ENCODE assay signal across 11 cellular contexts in genomic region chr14:103126873-103127304, GRCh38. TPM values are rescaled to one million over a fixed set of nuclear protein-coding genes. Genes with fewer than 3 reads are reported as not detected.
A peak's percentile ranks its signal among the peaks of the same experiment; 100 is the strongest.
DNase-seq lines count a peak whose midpoint lies in the region; ATAC-seq, FAIRE-seq and TF ChIP-seq lines count a peak whose summit lies in the region.
"Had no signal": no experiment of that assay in that cellular context is flagged by ENCODE, and none has a peak within 500 bp of the region (broad histone marks: within the 10 kb centered on the region; RNA-seq: fewer than 3 reads in every experiment).

No MANE protein-coding gene starts in this region.

- peaks cover 65% of the 10 kb centered on the region for H4K20me1 ChIP-seq in astrocyte (ENCODE audit: insufficient read depth, low read length)

- H2AFZ ChIP-seq in astrocyte (ENCODE audit: low read depth, low read length), result no peak overlapping the region

- peak; percentile 53 to 64 for ATAC-seq in gastrocnemius medialis
- ATAC-seq in HG03442 (IDR thresholded peaks at IDR 0.05; ENCODE audit: unreplicated experiment), result no peak
- no peak for ATAC-seq in activated CD8-positive, alpha-beta memory T cell treated with anti-CD3 and anti-CD28 coated beads, Interleukin-2, amount 10 ng/mL, durations not matched to agents 7 days and 5 days
- ATAC-seq in HG02884 (IDR thresholded peaks at IDR 0.05; ENCODE audit: unreplicated experiment), result no peak

- no peak overlapping the region for H3K4me3 Mint-ChIP-seq in astrocyte (ENCODE audit: unreplicated experiment)
- H3K4me3 Mint-ChIP-seq in activated CD8-positive, alpha-beta memory T cell treated with anti-CD3 and anti-CD28 coated beads, Interleukin-2, amount 10 ng/mL, durations not matched to agents 7 days and 5 days, result no peak overlapping the region

- H3K4me2 ChIP-seq in astrocyte (ENCODE audit: low read length), result peak overlapping the region; percentile 78

- FAIRE-seq in astrocyte (lab: Jason Lieb, UNC), result no peak

- H3K4me3 ChIP-seq in H7 (ENCODE audit: insufficient read depth, low read depth, low read length) (peak overlapping the region; percentile 16; the same call in 1 of the 2 replicates), astrocyte (ENCODE audit: insufficient read depth, low read depth, low read length) (peak overlapping the region; percentile 10), gastrocnemius medialis (peak overlapping the region; percentile 1 to 45 (median 38))

- H3K27ac Mint-ChIP-seq in astrocyte (ENCODE audit: unreplicated experiment), result no peak overlapping the region
- no peak overlapping the region for H3K27ac Mint-ChIP-seq in activated CD8-positive, alpha-beta memory T cell treated with anti-CD3 and anti-CD28 coated beads, Interleukin-2, amount 10 ng/mL, durations not matched to agents 7 days and 5 days

- CTCF ChIA-PET in activated CD8-positive, alpha-beta memory T cell treated with anti-CD3 and anti-CD28 coated beads, Interleukin-2, amount 10 ng/mL, durations not matched to agents 7 days and 5 days (lab: Charles Lee), result no interaction called here

- no peaks in the 10 kb centered on the region for H3K79me2 ChIP-seq in astrocyte (ENCODE audit: insufficient read depth, low read length)

- intact Hi-C loops in gastrocnemius medialis (cut with DNase I; ENCODE audit: low total_unique reads), result loop anchor here (2.0 to 5.0 kb wide), 2 partner anchors 22 to 50 kb away; no protein-coding TSS in a partner anchor

- peak; percentile 95 for DNase-seq in H7
- no peak for DNase-seq in astrocyte (ENCODE audit: low read depth)
- DNase-seq in iPS-NIHi7 (ENCODE audit: extremely low spot score), result peak; percentile 81
- peak; percentile 51 to 79 for DNase-seq in gastrocnemius medialis
- no peak for DNase-seq in NK-92 treated with Interleukin-12 subunit alpha and Interleukin-12 subunit beta, amount 100 ng/mL, for 24 hours (lab: John Stamatoyannopoulos, UW)
- no peak for DNase-seq in activated CD8-positive, alpha-beta memory T cell treated with anti-CD3 and anti-CD28 coated beads, Interleukin-2, amount 10 ng/mL, durations not matched to agents 7 days and 5 days
- DNase-seq: activated CD4-positive, alpha-beta T cell treated with anti-CD3 and anti-CD28 coated beads, Interleukin-2, amount 50 U/mL, for 4 hours; effector CD8-positive, alpha-beta T cell; NCI-H1694 treated with DMSO at 0.1 percent for 48 hours had no signal

- no peak overlapping the region for H3K27ac ChIP-seq in astrocyte (ENCODE audit: low read depth, low read length)
- peak overlapping the region; percentile 47 to 72 (median 67) for H3K27ac ChIP-seq in gastrocnemius medialis

- H3K36me3 ChIP-seq in H7 (replicated peaks; ENCODE audit: control insufficient read depth, insufficient read depth, low read length), result no peaks in the 10 kb centered on the region
- no peaks in the 10 kb centered on the region for H3K36me3 ChIP-seq in astrocyte (ENCODE audit: insufficient read depth, low read length)
- H3K36me3 ChIP-seq in gastrocnemius medialis, result peaks cover 0 to 8% of the 10 kb centered on the region in 2 donors

- H3K9ac ChIP-seq in astrocyte (ENCODE audit: low read length), result no peak overlapping the region

- H3K9me3 ChIP-seq in astrocyte (ENCODE audit: insufficient read depth, low read depth, low read length) (no peaks in the 10 kb centered on the region), gastrocnemius medialis (no peaks in the 10 kb centered on the region)

- TF ChIP-seq CTCF in astrocyte (IDR thresholded peaks at IDR 0.05; ENCODE audit: insufficient read depth, low read depth, low read length) (no peak), gastrocnemius medialis (IDR thresholded peaks at IDR 0.05 in 4 of 5, conservative IDR thresholded peaks at IDR 0.05 in 1 of 5) (peak in 4 of 5 experiments; percentile 39 to 54 (median 43))

- H3K36me3 Mint-ChIP-seq in astrocyte (ENCODE audit: low read depth, unreplicated experiment), result peaks cover 10% of the 10 kb centered on the region
- no peaks in the 10 kb centered on the region for H3K36me3 Mint-ChIP-seq in activated CD8-positive, alpha-beta memory T cell treated with anti-CD3 and anti-CD28 coated beads, Interleukin-2, amount 10 ng/mL, durations not matched to agents 7 days and 5 days

- peaks cover 19% of the 10 kb centered on the region for H3K4me1 Mint-ChIP-seq in astrocyte (ENCODE audit: low read depth, unreplicated experiment)
- H3K4me1 Mint-ChIP-seq in activated CD8-positive, alpha-beta memory T cell treated with anti-CD3 and anti-CD28 coated beads, Interleukin-2, amount 10 ng/mL, durations not matched to agents 7 days and 5 days, result no peaks in the 10 kb centered on the region

- in situ Hi-C loops in gastrocnemius medialis (cut with MboI; ENCODE audit: low sequenced_read_pairs in 4 of 4), result loop anchor here in 1 of 4 donors (10.0 kb wide), 1 partner anchor 278 kb away; no protein-coding TSS in a partner anchor

- H3K27me3 Mint-ChIP-seq in astrocyte (ENCODE audit: low read depth, unreplicated experiment), result peaks cover 27% of the 10 kb centered on the region
- peaks cover 14% of the 10 kb centered on the region for H3K27me3 Mint-ChIP-seq in activated CD8-positive, alpha-beta memory T cell treated with anti-CD3 and anti-CD28 coated beads, Interleukin-2, amount 10 ng/mL, durations not matched to agents 7 days and 5 days

- H3K27me3 ChIP-seq in H7 (ENCODE audit: control insufficient read depth, insufficient read depth, low read length), result peaks cover 12% of the 10 kb centered on the region; the same call in 1 of the 2 replicates
- no peaks in the 10 kb centered on the region for H3K27me3 ChIP-seq in astrocyte (ENCODE audit: insufficient read depth, low read length)
- H3K27me3 ChIP-seq in gastrocnemius medialis, result no peaks in the 10 kb centered on the region

- H3K4me1 ChIP-seq in astrocyte (ENCODE audit: insufficient read depth, low read length) (peaks cover 39% of the 10 kb centered on the region), gastrocnemius medialis (peaks cover 45 to 53% of the 10 kb centered on the region in 2 donors)

- TF ChIP-seq POLR2A in gastrocnemius medialis (IDR thresholded peaks at IDR 0.05), result no peak

- no peaks in the 10 kb centered on the region for H3K9me3 Mint-ChIP-seq in astrocyte (ENCODE audit: unreplicated experiment)
- no peaks in the 10 kb centered on the region for H3K9me3 Mint-ChIP-seq in activated CD8-positive, alpha-beta memory T cell treated with anti-CD3 and anti-CD28 coated beads, Interleukin-2, amount 10 ng/mL, durations not matched to agents 7 days and 5 days (ENCODE audit: low read depth)

RNA-seq across cellular contexts. Expression of gene TNFAIP2, which starts 3.6 kb away (rescaled TPM):
- total RNA-seq in H7 (2014; rRNA removed; shearing (Covaris generic)), result 30.1 and 38.7 TPM in 2 replicates
- total RNA-seq in astrocyte (24.9 and 29.5 TPM in 2 replicates), gastrocnemius medialis (10 to 100 TPM; 14.8 to 72.9 (median 22.3) TPM)
- 1 to 10 TPM in 1 of 2 experiments, not detected in 1; 2.1 TPM for total RNA-seq in activated CD8-positive, alpha-beta memory T cell treated with anti-CD3 and anti-CD28 coated beads, Interleukin-2, amount 10 ng/mL, durations not matched to agents 7 days and 5 days

RNA-seq across cellular contexts. Expression of gene EXOC3L4, which starts 32.4 kb away (rescaled TPM):
- total RNA-seq in H7 (2014; rRNA removed; shearing (Covaris generic)), result 0.21 TPM in 1 of 2 replicates, not detected in the other
- total RNA-seq in astrocyte (not detected in 2 replicates), gastrocnemius medialis (1 to 10 TPM in 1 of 4 donors, under 1 TPM in 1, not detected in 2; 0.35 to 2.4 TPM)
- total RNA-seq in activated CD8-positive, alpha-beta memory T cell treated with anti-CD3 and anti-CD28 coated beads, Interleukin-2, amount 10 ng/mL, durations not matched to agents 7 days and 5 days, result not detected

RNA-seq across cellular contexts. Expression of gene LBHD2, which starts 42.9 kb away (rescaled TPM):
- not detected in 2 replicates for total RNA-seq in H7 (2014; rRNA removed; shearing (Covaris generic))
- total RNA-seq in astrocyte (not detected in 2 replicates), gastrocnemius medialis (not detected)
- not detected for total RNA-seq in activated CD8-positive, alpha-beta memory T cell treated with anti-CD3 and anti-CD28 coated beads, Interleukin-2, amount 10 ng/mL, durations not matched to agents 7 days and 5 days

Comparison
In these comparisons a context has a peak if more than half of its experiments do, and no peak if none do; other contexts are left out.
1. DNase-seq: peak in H7 (single experiment), iPS-NIHi7 (single experiment) and gastrocnemius medialis (2 of 2); none in astrocyte (single experiment), NK-92 treated with Interleukin-12 subunit alpha and Interleukin-12 subunit beta, amount 100 ng/mL, for 24 hours (single experiment) and activated CD8-positive, alpha-beta memory T cell treated with anti-CD3 and anti-CD28 coated beads, Interleukin-2, amount 10 ng/mL, durations not matched to agents 7 days and 5 days (single experiment).
2. ATAC-seq: peak in gastrocnemius medialis (2 of 2); none in HG03442 (single experiment), activated CD8-positive, alpha-beta memory T cell treated with anti-CD3 and anti-CD28 coated beads, Interleukin-2, amount 10 ng/mL, durations not matched to agents 7 days and 5 days (single experiment) and HG02884 (single experiment).
3. Peak in every context shown above with its lines, with median percentiles within 50 percentile points of each other: H3K4me3 ChIP-seq.